ENCODE assay signal across 21 cellular contexts in the genomic region with DNA sequence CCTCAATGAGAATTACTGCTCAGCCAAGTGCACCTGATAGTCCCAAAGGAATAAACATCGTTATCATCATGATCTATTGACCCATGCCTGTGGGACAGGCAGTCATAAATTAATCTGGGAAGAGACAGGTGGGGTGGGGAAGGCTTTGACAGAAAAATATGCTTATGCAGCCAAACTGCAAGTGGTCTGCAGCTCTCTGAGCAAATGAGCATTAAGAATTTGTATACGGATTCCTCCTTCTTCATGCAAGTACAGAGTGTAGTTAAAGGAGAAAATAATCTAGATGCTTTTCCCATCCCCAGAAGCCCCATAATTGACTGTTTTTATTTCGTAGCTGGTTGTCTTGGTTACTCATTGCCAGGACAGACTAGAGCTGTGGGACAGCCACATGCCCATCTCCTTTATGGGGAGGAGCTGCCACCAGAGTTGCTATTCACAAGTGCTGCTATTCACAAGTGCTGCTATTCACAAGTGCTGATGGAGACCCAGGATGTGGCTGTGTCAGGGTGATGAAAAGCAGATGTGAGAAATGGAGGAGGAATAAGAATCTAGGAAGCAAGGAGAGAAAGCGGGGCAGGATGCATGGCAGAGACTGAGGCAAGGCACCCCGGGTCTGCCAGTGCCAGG.
DNase-seq lines count a peak whose midpoint lies in the region; ATAC-seq lines count a peak whose summit lies in the region.
"Had no signal": no experiment of that assay in that cellular context is flagged by ENCODE, and none has a peak within 500 bp of the region (broad histone marks: within the 10 kb centered on the region; RNA-seq: fewer than 3 reads in every experiment).

No MANE protein-coding gene starts in this region.

- DNase-seq in Right ventricle myocardium inferior (ENCODE audit: missing footprints) = no peak
- no peak for DNase-seq in Right ventricle myocardium superior
- DNase-seq in mesendoderm = peak; percentile 68
- no peak for DNase-seq in HT-29 (ENCODE audit: low spot score)
- no peak for DNase-seq in cerebellum (ENCODE audit: low spot score)
- DNase-seq in NCI-H82 treated with DMSO at 0.1 percent for 48 hours (lab: John Stamatoyannopoulos, UW; ENCODE audit: unreplicated experiment) = no peak
- DNase-seq: activated CD8-positive, alpha-beta memory T cell treated with anti-CD3 and anti-CD28 coated beads, Interleukin-2, amount 50 U/mL, for 48 hours; activated effector memory CD4-positive, alpha-beta T cell treated with anti-CD3 and anti-CD28 coated beads, Interleukin-2, amount 50 U/mL, for 16 hours; cerebellar nuclear complex; DMS 273 treated with DMSO at 0.1 percent for 48 hours; effector CD8-positive, alpha-beta T cell; GDM1; HCEC 1CT; NCI-H1105 treated with DMSO at 0.1 percent for 48 hours; NCI-H526 treated with DMSO at 0.1 percent for 48 hours; spleen had no signal

- H3K56ac ChIP-seq in mesendoderm (ENCODE audit: low read length) = no peak overlapping the region

- H4K8ac ChIP-seq in mesendoderm (ENCODE audit: low read depth, low read length) = no peak overlapping the region

- no peak overlapping the region for H3K9ac ChIP-seq in mesendoderm (ENCODE audit: low read length)
- H3K9ac ChIP-seq: BLaER1 had no signal

- no peak overlapping the region for H3K4me2 ChIP-seq in mesendoderm (ENCODE audit: low read length)
- H3K4me2 ChIP-seq: A549, BLaER1 had no signal

- no peak overlapping the region for H3K4me3 ChIP-seq in mesendoderm (ENCODE audit: low read length)
- H3K4me3 ChIP-seq: A549, BLaER1, esophagus muscularis mucosa, spleen had no signal

- no peak overlapping the region for H2AK5ac ChIP-seq in mesendoderm (ENCODE audit: low read length)

- no peak overlapping the region for H2BK120ac ChIP-seq in mesendoderm (ENCODE audit: low read depth, low read length)

- H4K5ac ChIP-seq in mesendoderm (ENCODE audit: low read length) = no peak overlapping the region

- no peaks in the 10 kb centered on the region for H3K4me1 ChIP-seq in mesendoderm (ENCODE audit: control insufficient read depth, low read depth, low read length)
- H3K4me1 ChIP-seq: A549 had no signal

- H3K79me2 ChIP-seq in mesendoderm (ENCODE audit: control insufficient read depth, insufficient read depth, low read length) = no peaks in the 10 kb centered on the region

- H3K79me1 ChIP-seq in mesendoderm (ENCODE audit: low read length) = no peaks in the 10 kb centered on the region

- no peak overlapping the region for H2BK15ac ChIP-seq in mesendoderm (replicated peaks; ENCODE audit: low read depth)

- H2BK5ac ChIP-seq in mesendoderm (ENCODE audit: low read length) = no peak overlapping the region

- H3K27ac ChIP-seq in cingulate gyrus (ENCODE audit: low read depth, low read length) (peak overlapping the region; percentile 90), mesendoderm (ENCODE audit: low read depth, low read length) (no peak overlapping the region)
- H3K27ac ChIP-seq: A549, BLaER1, spleen had no signal

- H3K4ac ChIP-seq in mesendoderm (ENCODE audit: low read depth, low read length) = no peak overlapping the region

- no peaks in the 10 kb centered on the region for H3K36me3 ChIP-seq in mesendoderm (ENCODE audit: control insufficient read depth, insufficient read depth, low read length)

- no peak overlapping the region for H3K23ac ChIP-seq in mesendoderm (ENCODE audit: low read length)

- ATAC-seq in Right ventricle myocardium inferior = peak; percentile 26
- no peak for ATAC-seq in Right ventricle myocardium superior (ENCODE audit: poor library complexity)
- ATAC-seq in GM19351 (IDR thresholded peaks at IDR 0.05; ENCODE audit: unreplicated experiment) = no peak
- ATAC-seq: A549 had no signal

- intact Hi-C loops in Right ventricle myocardium inferior (cut with DNase I) = no loop called here
- intact Hi-C loops in Right ventricle myocardium superior (cut with DNase I) = loop anchor here (5.0 kb wide), 1 partner anchor 90 kb away; the partner anchor contains the start of gene MAPRE2

- H3K27me3 ChIP-seq in mesendoderm (ENCODE audit: insufficient read depth, low read length, poor library complexity) = no peaks in the 10 kb centered on the region
- H3K27me3 ChIP-seq: BLaER1, esophagus muscularis mucosa, spleen had no signal

- H3K18ac ChIP-seq in mesendoderm (ENCODE audit: low read length) = no peak overlapping the region

- WGBS in mesendoderm (ENCODE audit: extremely low coverage, insufficient coverage, low lambda C conversion rate) = no CpG with 5 or more reads among the region's 5 CpGs
